Comparison of ENCODE assay signal across 16 cellular contexts in genomic region chr13:58843071-58843470, GRCh38.
A peak's percentile ranks its signal among the peaks of the same experiment; 100 is the strongest.
DNase-seq lines count a peak whose midpoint lies in the region; ATAC-seq and TF ChIP-seq lines count a peak whose summit lies in the region.
"Had no signal": no experiment of that assay in that cellular context is flagged by ENCODE, and none has a peak within 500 bp of the region (broad histone marks: within the 10 kb centered on the region; RNA-seq: fewer than 3 reads in every experiment).

No MANE protein-coding gene starts in this region.

- H3K36me3 ChIP-seq in endodermal cell (ENCODE audit: control insufficient read depth, insufficient read depth, low read length) (no peaks in the 10 kb centered on the region), mesendoderm (ENCODE audit: control insufficient read depth, insufficient read depth, low read length) (no peaks in the 10 kb centered on the region)
- H3K36me3 ChIP-seq: BLaER1 treated with 17β-estradiol and CSF1 and Interleukin-3, amounts not matched to agents 10 nM and 100 nM had no signal

- H3K27me3 ChIP-seq in endodermal cell (ENCODE audit: control insufficient read depth, insufficient read depth, low read length, poor library complexity, severe bottlenecking) = no peaks in the 10 kb centered on the region
- no peaks in the 10 kb centered on the region for H3K27me3 ChIP-seq in mesendoderm (ENCODE audit: insufficient read depth, low read length, poor library complexity)
- H3K27me3 ChIP-seq: BLaER1 treated with 17β-estradiol and CSF1 and Interleukin-3, amounts not matched to agents 10 nM and 100 nM had no signal

- WGBS in endodermal cell (ENCODE audit: insufficient coverage in 1 of 2, insufficient read length in 1 of 2), 2 experiments = 74 to 87% methylated on average over 4 to 6 of the region's 6 CpGs
- WGBS in mesendoderm (ENCODE audit: extremely low coverage, insufficient coverage, low lambda C conversion rate) = no CpG with 5 or more reads among the region's 6 CpGs

- H3K36me3 Mint-ChIP-seq in WTC11 = peaks cover 5% of the 10 kb centered on the region; the same call in 1 of the 2 replicates
- no peaks in the 10 kb centered on the region for H3K36me3 Mint-ChIP-seq in endodermal cell (ENCODE audit: low read depth)
- H3K36me3 Mint-ChIP-seq: CD8-positive, alpha-beta T cell had no signal

- no peak overlapping the region for H2BK120ac ChIP-seq in mesendoderm (ENCODE audit: low read depth, low read length)

- no peaks in the 10 kb centered on the region for H3K79me1 ChIP-seq in mesendoderm (ENCODE audit: low read length)

- DNase-seq in WTC11 (ENCODE audit: low spot score) = no peak
- DNase-seq in endodermal cell = peak; percentile 70
- peak; percentile 92 for DNase-seq in mesendoderm
- DNase-seq in smooth muscle cell of the brain vasculature (ENCODE audit: low read depth, low spot score) = peak; percentile 13
- DNase-seq in activated CD4-positive, alpha-beta T cell treated with anti-CD3 and anti-CD28 coated beads for 1 hour = no peak
- no peak for DNase-seq in hippocampal formation (lab: John Stamatoyannopoulos, UW)
- DNase-seq: Calu3; CD8-positive, alpha-beta T cell; DMS79 treated with DMSO at 0.1 percent for 48 hours; GOT3; IMR-90 had no signal

- no peak overlapping the region for H3K27ac Mint-ChIP-seq in WTC11
- no peak overlapping the region for H3K27ac Mint-ChIP-seq in endodermal cell
- H3K27ac Mint-ChIP-seq: B cell; CD8-positive, alpha-beta T cell; H9 had no signal

- H2BK15ac ChIP-seq in mesendoderm (replicated peaks; ENCODE audit: low read depth) = no peak overlapping the region

- H3K27me3 Mint-ChIP-seq in WTC11 (ENCODE audit: low read depth) (no peaks in the 10 kb centered on the region), endodermal cell (ENCODE audit: insufficient read depth) (no peaks in the 10 kb centered on the region)
- H3K27me3 Mint-ChIP-seq: B cell had no signal

- peak overlapping the region; percentile 6 for H3K18ac ChIP-seq in mesendoderm (ENCODE audit: low read length)

- no peak overlapping the region for H3K4me2 ChIP-seq in mesendoderm (ENCODE audit: low read length)
- H3K4me2 ChIP-seq: BLaER1 treated with 17β-estradiol and CSF1 and Interleukin-3, amounts not matched to agents 10 nM and 100 nM had no signal

- H4K8ac ChIP-seq in mesendoderm (ENCODE audit: low read depth, low read length) = no peak overlapping the region

- no peaks in the 10 kb centered on the region for H3K79me2 ChIP-seq in mesendoderm (ENCODE audit: control insufficient read depth, insufficient read depth, low read length)

- H3K4me1 Mint-ChIP-seq in WTC11 (peaks cover 7% of the 10 kb centered on the region), endodermal cell (peaks cover 7% of the 10 kb centered on the region)
- H3K4me1 Mint-ChIP-seq: B cell had no signal

- no peak overlapping the region for H3K23ac ChIP-seq in mesendoderm (ENCODE audit: low read length)

- ATAC-seq in WTC11 (peak; percentile 44), GM18520 (IDR thresholded peaks at IDR 0.05; ENCODE audit: unreplicated experiment) (no peak)
- ATAC-seq: CD8-positive, alpha-beta T cell; GM12878 had no signal

- H3K9ac ChIP-seq in endodermal cell (ENCODE audit: extremely low read depth, low read length, poor library complexity, severe bottlenecking) (no peak overlapping the region), mesendoderm (ENCODE audit: low read length) (no peak overlapping the region)
- H3K9ac ChIP-seq: BLaER1 treated with 17β-estradiol and CSF1 and Interleukin-3, amounts not matched to agents 10 nM and 100 nM had no signal

- no peak overlapping the region for H4K5ac ChIP-seq in mesendoderm (ENCODE audit: low read length)

- CTCF ChIA-PET in WTC11 (lab: Charles Lee) = interaction anchor here (0.5 to 1.0 kb wide), 6 partner anchors 42 to 1210 kb away, joined by 3 to 4 read pairs (median 3); no protein-coding TSS in a partner anchor

- no peaks in the 10 kb centered on the region for H3K4me1 ChIP-seq in endodermal cell (ENCODE audit: control insufficient read depth, insufficient read depth, low read length)
- no peaks in the 10 kb centered on the region for H3K4me1 ChIP-seq in mesendoderm (ENCODE audit: control insufficient read depth, low read depth, low read length)
- H3K4me1 ChIP-seq: BLaER1 treated with 17β-estradiol and CSF1 and Interleukin-3, amounts not matched to agents 10 nM and 100 nM had no signal

- H3K27ac ChIP-seq in endodermal cell (ENCODE audit: low read depth, low read length) (no peak overlapping the region), mesendoderm (ENCODE audit: low read depth, low read length) (peak overlapping the region; percentile 72)
- H3K27ac ChIP-seq: BLaER1 treated with 17β-estradiol and CSF1 and Interleukin-3, amounts not matched to agents 10 nM and 100 nM had no signal

- H3K4me3 Mint-ChIP-seq in WTC11 (no peak overlapping the region), endodermal cell (no peak overlapping the region)
- H3K4me3 Mint-ChIP-seq: B cell; CD8-positive, alpha-beta T cell; H9 had no signal

- POLR2A ChIA-PET in WTC11 (lab: Charles Lee) = no interaction called here

- H3K56ac ChIP-seq in mesendoderm (ENCODE audit: low read length) = peak overlapping the region; percentile 57

- H3K9me3 ChIP-seq in endodermal cell (ENCODE audit: control insufficient read depth, low read length) = peaks cover 22% of the 10 kb centered on the region

- no peak overlapping the region for H2AK5ac ChIP-seq in mesendoderm (ENCODE audit: low read length)

- H3K9me3 Mint-ChIP-seq in WTC11 (peaks cover 31% of the 10 kb centered on the region), endodermal cell (peaks cover 24% of the 10 kb centered on the region)

- peak overlapping the region; percentile 90 for H2BK5ac ChIP-seq in mesendoderm (ENCODE audit: low read length)

- peak overlapping the region; percentile 78 for H3K4ac ChIP-seq in mesendoderm (ENCODE audit: low read depth, low read length)

- TF ChIP-seq CTCF in WTC11 (IDR thresholded peaks at IDR 0.05) (no peak), endodermal cell (conservative IDR thresholded peaks at IDR 0.05) (no peak)

- H3K4me3 ChIP-seq in endodermal cell (ENCODE audit: low read length) (no peak overlapping the region), mesendoderm (ENCODE audit: low read length) (no peak overlapping the region)
- H3K4me3 ChIP-seq: BLaER1 treated with 17β-estradiol and CSF1 and Interleukin-3, amounts not matched to agents 10 nM and 100 nM; GM12878 had no signal

TF ChIP-seq in WTC11, 78 proteins besides CTCF, POLR2A, EP300 and RAD21 (continues in another document):
- no peak for TF ChIP-seq FOXK1 (CRISPR knock-in tag; IDR thresholded peaks at IDR 0.05)
- no peak for TF ChIP-seq PREB (CRISPR knock-in tag; IDR thresholded peaks at IDR 0.05; ENCODE audit: borderline replicate concordance)
- TF ChIP-seq AR (CRISPR knock-in tag; IDR thresholded peaks at IDR 0.05) = no peak
- no peak for TF ChIP-seq ZSCAN18 (CRISPR knock-in tag; IDR thresholded peaks at IDR 0.05)

Comparison
In these comparisons a context has a peak if more than half of its experiments do, and no peak if none do; other contexts are left out.
1. DNase-seq: peak in endodermal cell (single experiment), mesendoderm (single experiment) and smooth muscle cell of the brain vasculature (single experiment); none in WTC11 (single experiment), activated CD4-positive, alpha-beta T cell treated with anti-CD3 and anti-CD28 coated beads for 1 hour (single experiment) and hippocampal formation (0 of 2).